In the genomic region with DNA sequence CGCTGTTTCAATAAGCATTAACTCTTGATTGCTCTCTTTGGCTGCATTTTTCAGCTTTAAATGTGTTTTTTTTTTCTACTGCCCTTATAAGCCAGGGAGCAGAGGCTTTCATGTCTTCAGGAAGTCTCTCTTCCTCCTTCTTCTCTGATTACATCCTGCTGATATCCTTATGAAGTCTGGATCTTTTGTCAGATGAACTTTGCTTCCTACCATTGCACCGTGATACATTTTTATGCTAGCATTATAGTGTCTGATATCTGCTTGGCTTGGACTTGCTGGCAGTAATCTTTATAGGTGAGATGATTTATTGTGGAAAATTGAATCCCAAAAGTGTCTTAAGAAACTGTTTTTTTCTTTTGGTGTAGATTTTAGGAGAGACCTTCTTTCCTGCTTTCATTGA, we compare ENCODE assay signal across 9 cellular contexts.
"Had no signal": no experiment of that assay in that cellular context is flagged by ENCODE, and none has a peak within 500 bp of the region (broad histone marks: within the 10 kb centered on the region; RNA-seq: fewer than 3 reads in every experiment).

No MANE protein-coding gene starts in this region.

- FAIRE-seq: H1, H54, HepG2 had no signal

- H3K27ac Mint-ChIP-seq: GM23338, H9, IgD-negative memory B cell had no signal

- DNase-seq: H9, HCEC 1CT, KBM-7 had no signal

- H3K4me2 ChIP-seq: GM23338 had no signal

- H3K36me3 Mint-ChIP-seq: IgD-negative memory B cell had no signal

- H3K4me1 Mint-ChIP-seq: IgD-negative memory B cell had no signal

- H3K4me3 ChIP-seq: GM23338 had no signal

- H2AFZ ChIP-seq: GM23338 had no signal

- H3K4me3 Mint-ChIP-seq: GM23338, H9, IgD-negative memory B cell had no signal

- H3K9me3 Mint-ChIP-seq: GM23338, H9, IgD-negative memory B cell had no signal

- H3K27ac ChIP-seq: HL-60 had no signal

- ATAC-seq: GM23338, HepG2 had no signal
